ENCODE assay signal across 24 cellular contexts in the genomic region with DNA sequence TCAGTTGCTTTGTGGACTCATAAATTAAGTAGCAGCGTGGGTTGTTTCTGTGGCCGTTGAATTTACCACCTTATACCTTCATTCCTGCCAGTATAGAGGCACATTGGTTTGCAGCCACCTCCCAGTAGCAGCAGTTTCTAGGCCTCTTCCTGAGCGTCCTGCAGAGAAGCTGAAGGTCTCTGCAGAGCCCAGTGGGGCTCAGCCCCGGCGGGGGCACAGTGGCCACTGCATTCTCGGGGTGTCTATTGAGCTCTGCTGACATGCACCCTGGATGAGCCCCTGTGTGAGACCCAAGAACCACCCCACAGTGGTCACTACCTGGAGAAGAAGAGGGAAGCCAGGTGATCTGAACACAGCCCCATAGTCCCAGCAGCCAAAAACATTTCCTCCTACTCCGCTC.
"Had no signal": no experiment of that assay in that cellular context is flagged by ENCODE, and none has a peak within 500 bp of the region (broad histone marks: within the 10 kb centered on the region; RNA-seq: fewer than 3 reads in every experiment).

No MANE protein-coding gene starts in this region.

- H3K27me3 Mint-ChIP-seq: memory B cell; naive thymus-derived CD4-positive, alpha-beta T cell; progenitor cell of endocrine pancreas; type B pancreatic cell had no signal

- DNase-seq: dorsolateral prefrontal cortex; effector CD4-positive, alpha-beta T cell; hypothalamus; immature natural killer cell; islet precursor cell; left ventricle myocardium superior; midbrain; naive thymus-derived CD4-positive, alpha-beta T cell; right lobe of liver; stimulated activated CD4-positive, alpha-beta T cell treated with anti-CD3 and anti-CD28 coated beads, Interleukin-12 subunit alpha, Interleukin-12 subunit beta, amount 100 ng/mL, for 4 hours; stimulated activated CD4-positive, alpha-beta T cell treated with anti-CD3 and anti-CD28 coated beads, Interleukin-1b, Interleukin-23, amount 100 ng/mL, for 48 hours; stimulated activated CD4-positive, alpha-beta T cell treated with anti-CD3 and anti-CD28 coated beads, Interleukin-4, amount 100 ng/mL, for 1 hour; stimulated activated CD8-positive, alpha-beta memory T cell treated with anti-CD3 and anti-CD28 coated beads, Interleukin-4, amount 100 ng/mL, for 48 hours; stimulated activated naive CD4-positive, alpha-beta T cell treated with Interleukin-2 at 50 U/mL for 16 hours; stomach; thyroid gland had no signal

- H3K9me3 Mint-ChIP-seq: immature natural killer cell; memory B cell; naive thymus-derived CD4-positive, alpha-beta T cell; nephron; neural progenitor cell; type B pancreatic cell had no signal

- H3K4me3 ChIP-seq: dorsolateral prefrontal cortex, lung, neural progenitor cell, right lobe of liver, smooth muscle cell, stomach, thyroid gland had no signal

- ATAC-seq: left ventricle myocardium superior; naive thymus-derived CD4-positive, alpha-beta T cell; right lobe of liver had no signal

- H3K27ac Mint-ChIP-seq: memory B cell, nephron had no signal

- H3K27me3 ChIP-seq: dorsolateral prefrontal cortex, neural progenitor cell, right lobe of liver, stomach, thyroid gland had no signal

- H3K9me3 ChIP-seq: right lobe of liver, stomach, thyroid gland had no signal

- H3K4me1 Mint-ChIP-seq: memory B cell, nephron, neural progenitor cell had no signal

- H3K4me3 Mint-ChIP-seq: immature natural killer cell; memory B cell; naive thymus-derived CD4-positive, alpha-beta T cell; nephron; neural progenitor cell; type B pancreatic cell had no signal

- H3K4me1 ChIP-seq: neural progenitor cell, parathyroid adenoma, right lobe of liver, stomach, thyroid gland had no signal

- H3K27ac ChIP-seq: dorsolateral prefrontal cortex, neural progenitor cell, parathyroid adenoma, right lobe of liver, stomach, thyroid gland had no signal
